In the genomic region with DNA sequence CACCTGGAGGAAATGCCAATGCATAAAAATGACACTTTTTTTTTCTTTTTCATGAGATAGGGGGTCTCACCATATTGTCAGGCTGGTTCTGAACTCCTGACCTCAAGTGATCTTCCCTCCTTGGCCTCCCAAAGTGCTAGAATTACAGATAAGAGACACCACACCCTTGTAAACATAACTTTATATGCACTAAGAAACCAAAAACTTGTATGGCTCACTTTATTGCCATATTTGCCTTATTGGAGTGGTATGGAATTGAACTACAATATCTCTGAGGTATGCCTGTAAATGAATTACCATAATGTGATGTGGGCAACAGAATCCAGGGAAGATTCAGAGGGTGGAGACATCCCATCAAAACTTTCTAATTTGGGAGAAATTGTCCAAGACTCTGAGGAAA, we compare ENCODE assay signal across 27 cellular contexts.
"Had no signal": no experiment of that assay in that cellular context is flagged by ENCODE, and none has a peak within 500 bp of the region (broad histone marks: within the 10 kb centered on the region; RNA-seq: fewer than 3 reads in every experiment).

No MANE protein-coding gene starts in this region.

- H3K36me3 Mint-ChIP-seq: activated naive CD4-positive, alpha-beta T cell treated with anti-CD3 and anti-CD28 coated beads, Interleukin-2, amount 10 ng/mL, durations not matched to agents 7 days and 5 days; mesothelial cell of epicardium had no signal

- H3K4me3 Mint-ChIP-seq: activated naive CD4-positive, alpha-beta T cell treated with anti-CD3 and anti-CD28 coated beads, Interleukin-2, amount 10 ng/mL, durations not matched to agents 7 days and 5 days; activated naive CD8-positive, alpha-beta T cell treated with anti-CD3 and anti-CD28 coated beads, Interleukin-2, amount 50 U/mL, for 24 hours; mesothelial cell of epicardium; naive thymus-derived CD4-positive, alpha-beta T cell; T-helper 2 cell treated with Interferon-gamma antibody and Interleukin-4, amounts not matched to agents 5 μg/mL and 100 μg/mL, for 36 hours had no signal

- H3K27me3 ChIP-seq: pancreas, sigmoid colon, tibial nerve had no signal

- H3K9me3 Mint-ChIP-seq: activated naive CD4-positive, alpha-beta T cell treated with anti-CD3 and anti-CD28 coated beads, Interleukin-2, amount 10 ng/mL, durations not matched to agents 7 days and 5 days; activated naive CD8-positive, alpha-beta T cell treated with anti-CD3 and anti-CD28 coated beads, Interleukin-2, amount 50 U/mL, for 24 hours; mesothelial cell of epicardium; naive thymus-derived CD4-positive, alpha-beta T cell; T-helper 2 cell treated with Interferon-gamma antibody and Interleukin-4, amounts not matched to agents 5 μg/mL and 100 μg/mL, for 36 hours had no signal

- H3K27ac ChIP-seq: epithelial cell of prostate, prostate gland, tibial nerve had no signal

- ATAC-seq: activated naive CD8-positive, alpha-beta T cell treated with anti-CD3 and anti-CD28 coated beads, Interleukin-2, amount 50 U/mL, for 24 hours; left ventricle myocardium superior; naive thymus-derived CD4-positive, alpha-beta T cell; pancreas had no signal

- H3K36me3 ChIP-seq: pancreas, prostate gland, sigmoid colon, tibial nerve had no signal

- H3K27ac Mint-ChIP-seq: activated naive CD4-positive, alpha-beta T cell treated with anti-CD3 and anti-CD28 coated beads, Interleukin-2, amount 10 ng/mL, durations not matched to agents 7 days and 5 days; activated naive CD8-positive, alpha-beta T cell treated with anti-CD3 and anti-CD28 coated beads, Interleukin-2, amount 50 U/mL, for 24 hours; mesothelial cell of epicardium; naive thymus-derived CD4-positive, alpha-beta T cell; T-helper 2 cell treated with Interferon-gamma antibody and Interleukin-4, amounts not matched to agents 5 μg/mL and 100 μg/mL, for 36 hours had no signal

- H3K4me3 ChIP-seq: pancreas, prostate gland, sigmoid colon, smooth muscle cell, tibial nerve had no signal

- DNase-seq: activated CD4-positive, alpha-beta T cell treated with anti-CD3 and anti-CD28 coated beads for 4 hours; activated CD4-positive, alpha-beta T cell treated with anti-CD3 and anti-CD28 coated beads, Interleukin-2, amount 50 U/mL, for 4 hours; activated CD4-positive, CD25-positive, alpha-beta regulatory T cell; activated effector memory CD4-positive, alpha-beta T cell treated with anti-CD3 and anti-CD28 coated beads, Interleukin-2, amount 50 U/mL, for 16 hours; activated naive CD4-positive, alpha-beta T cell treated with anti-CD3 and anti-CD28 coated beads, Interleukin-2, amount 10 ng/mL, durations not matched to agents 7 days and 5 days; activated naive CD8-positive, alpha-beta T cell treated with anti-CD3 and anti-CD28 coated beads, Interleukin-2, amount 50 U/mL, for 24 hours; activated T-cell treated with anti-CD3 and anti-CD28 coated beads for 4 hours; amygdala; central memory CD4-positive, alpha-beta T cell; dermis blood vessel endothelial cell; effector CD8-positive, alpha-beta T cell; left ventricle myocardium superior; naive thymus-derived CD4-positive, alpha-beta T cell; pancreas; retina; sigmoid colon; stimulated activated CD4-positive, alpha-beta T cell treated with anti-CD3 and anti-CD28 coated beads, Interleukin-1b, Interleukin-23, amount 100 ng/mL, for 48 hours; stimulated activated CD4-positive, alpha-beta T cell treated with anti-CD3 and anti-CD28 coated beads, Interleukin-4, amount 100 ng/mL, for 4 hours; stimulated activated CD8-positive, alpha-beta memory T cell treated with anti-CD3 and anti-CD28 coated beads, Interleukin-4, amount 100 ng/mL, for 48 hours; stimulated activated naive CD4-positive, alpha-beta T cell; T-helper 1 cell had no signal

- H3K9me3 ChIP-seq: pancreas, prostate gland, sigmoid colon, tibial nerve had no signal

- H3K4me2 ChIP-seq: smooth muscle cell had no signal

- H3K4me1 ChIP-seq: prostate gland had no signal
